ENCODE assay signal across 8 cellular contexts in the genomic region with DNA sequence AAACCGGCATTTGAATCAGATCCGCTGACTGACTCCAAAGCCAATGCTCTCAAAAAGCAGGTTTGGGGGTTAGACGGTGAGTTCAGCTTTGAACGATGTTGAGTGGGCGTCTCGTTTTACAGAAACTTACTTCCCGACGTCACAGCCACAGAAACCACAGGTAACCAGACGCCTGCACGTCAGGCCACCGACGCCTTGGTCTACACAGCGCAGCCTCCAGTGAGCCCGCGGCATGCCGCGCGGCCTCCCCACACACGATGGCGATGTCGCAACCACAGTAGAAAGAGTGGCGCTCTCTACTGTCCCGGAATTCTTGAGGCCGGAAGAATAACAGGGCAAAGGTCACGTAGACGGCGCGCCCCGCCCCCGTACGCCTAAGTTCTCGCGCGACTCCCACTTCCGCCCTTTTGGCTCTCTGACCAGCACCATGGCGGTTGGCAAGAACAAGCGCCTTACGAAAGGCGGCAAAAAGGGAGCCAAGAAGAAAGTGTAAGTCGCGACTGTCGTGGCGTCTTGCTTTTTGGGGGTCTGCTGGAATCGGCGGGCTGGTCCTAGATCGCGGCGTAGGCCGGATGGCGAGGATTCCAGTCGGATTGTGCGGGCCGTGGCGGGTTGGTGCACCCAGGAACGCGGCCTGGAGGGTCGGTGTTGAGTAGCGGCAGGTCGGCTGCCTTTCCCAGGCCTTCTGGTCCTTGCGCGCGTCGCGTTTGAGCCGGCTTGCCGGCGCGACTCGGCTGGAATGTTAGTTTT. TPM values are rescaled to one million over a fixed set of nuclear protein-coding genes. Genes with fewer than 3 reads are reported as not detected.
DNase-seq lines count a peak whose midpoint lies in the region; ATAC-seq and TF ChIP-seq lines count a peak whose summit lies in the region.

Gene RPS3A, plus strand, starts transcription at position 403 of the 750 bp plus-strand sequence. Its CDS starts 25 bp downstream, at position 428.

- H3K27ac ChIP-seq in OCI-LY7 (ENCODE audit: low read depth, low read length, poor library complexity, severe bottlenecking) = peak within 1 kb of the TSS; percentile 67

- POLR2A ChIA-PET in OCI-LY7 (lab: Charles Lee) = interaction anchor here (0.6 to 1.1 kb wide), 3 partner anchors 9 to 26 kb away, joined by 3 to 4 read pairs (median 4); no protein-coding TSS in a partner anchor

- peaks cover 50% of the 10 kb centered on the region for H3K79me2 ChIP-seq in OCI-LY7 (ENCODE audit: insufficient read depth, low read depth, low read length)

- peak; percentile 94 for ATAC-seq in GM21515 (IDR thresholded peaks at IDR 0.05; ENCODE audit: unreplicated experiment)

- peaks cover 27% of the 10 kb centered on the region for H3K4me1 ChIP-seq in OCI-LY7 (ENCODE audit: insufficient read depth, low read length, poor library complexity, severe bottlenecking)

- H2AFZ ChIP-seq in OCI-LY7 (ENCODE audit: low read length) = peak within 1 kb of the TSS; percentile 92

- TF ChIP-seq CTCF in OCI-LY7 (conservative IDR thresholded peaks at IDR 0.05; ENCODE audit: low read length) = peak; percentile 83
- peak; percentile 85 for TF ChIP-seq CTCF in epithelial cell of esophagus (IDR thresholded peaks at IDR 0.05; ENCODE audit: insufficient read depth, low read depth, low read length, missing control alignments)

- peak; percentile 74 for DNase-seq in DMS 273 treated with DMSO at 0.1 percent for 48 hours (lab: John Stamatoyannopoulos, UW)
- DNase-seq in HuH-7.5 (ENCODE audit: low spot score) = peak; percentile 54
- DNase-seq in OCI-LY7 (ENCODE audit: low spot score) = peak; percentile 97
- DNase-seq in activated T-cell treated with anti-CD3 and anti-CD28 coated beads for 24 hours (ENCODE audit: low read depth) = peak; percentile 98
- DNase-seq in epithelial cell of esophagus (ENCODE audit: low read depth) = peak; percentile 99
- peak; percentile 98 for DNase-seq in mucosa of gallbladder (ENCODE audit: low spot score)
- DNase-seq in stimulated activated CD8-positive, alpha-beta memory T cell treated with anti-CD3 and anti-CD28 coated beads, Interleukin-4, amount 100 ng/mL, for 48 hours = peak; percentile 99

- BruUV-seq in OCI-LY7 (replicated peaks; lab: Mats Ljungman, UMichigan) = no TSS peak

- intact Hi-C loops in OCI-LY7 (cut with micrococcal nuclease; ENCODE audit: unreplicated experiment) = loop anchor here (2.0 kb wide), 2 partner anchors 85 to 661 kb away; partner anchors contain the start of genes GATB and LRBA

- H3K36me3 ChIP-seq in OCI-LY7 (ENCODE audit: insufficient read depth, low read length) = peaks cover 48% of the 10 kb centered on the region

- H3K4me2 ChIP-seq in OCI-LY7 (ENCODE audit: low read length) = peak within 1 kb of the TSS; percentile 84

- no peaks in the 10 kb centered on the region for H3K9me3 ChIP-seq in OCI-LY7 (ENCODE audit: low read length)

- peak within 1 kb of the TSS; percentile 100 for H3K4me3 ChIP-seq in OCI-LY7 (ENCODE audit: low read depth, low read length, poor library complexity, severe bottlenecking)
- peak within 1 kb of the TSS; percentile 98 for H3K4me3 ChIP-seq in epithelial cell of esophagus (ENCODE audit: low read length)

- CTCF ChIA-PET in OCI-LY7 (lab: Charles Lee; ENCODE audit: unreplicated experiment) = no interaction called here

- peaks cover 33% of the 10 kb centered on the region for H4K20me1 ChIP-seq in OCI-LY7 (ENCODE audit: insufficient read depth, low read length)

- no peaks in the 10 kb centered on the region for H3K9me2 ChIP-seq in OCI-LY7 (ENCODE audit: insufficient read depth, low read length)

RNA-seq across cellular contexts. Expression of gene RPS3A, which starts in this region (rescaled TPM):
- total RNA-seq in OCI-LY7 (2014; rRNA removed; shearing (Covaris generic)) = 2,852 and 3,051 TPM in 2 replicates
- total RNA-seq in OCI-LY7 (2022) = 2,759 and 2,816 TPM in 2 replicates
- 1,287 TPM for total RNA-seq in mucosa of gallbladder

Comparison
In these comparisons a context has a peak if more than half of its experiments do, and no peak if none do; other contexts are left out.
1. Peak in every context shown above with its lines: DNase-seq, ATAC-seq, H3K4me3 ChIP-seq and H3K27ac ChIP-seq.